ENCODE assay signal across 8 cellular contexts in genomic region chr19:19663292-19664120, GRCh38. TPM values are rescaled to one million over a fixed set of nuclear protein-coding genes. Genes with fewer than 3 reads are reported as not detected.
DNase-seq lines count a peak whose midpoint lies in the region; ATAC-seq and TF ChIP-seq lines count a peak whose summit lies in the region.

ATP13A1 (minus strand) TSS chr19:19663676; CDS start chr19:19663666, 10 bp downstream.

- peaks cover 44% of the 10 kb centered on the region for H3K79me2 ChIP-seq in SK-N-SH (ENCODE audit: insufficient read depth)

- POLR2A ChIA-PET in SK-N-SH (lab: Yijun Ruan, JAX): interaction anchor here (0.6 to 0.7 kb wide), 2 partner anchors 134 to 148 kb away, joined by 3 read pairs; partner anchors contain the start of gene NDUFA13

- H3K9me3 ChIP-seq in SK-N-SH: no peaks in the 10 kb centered on the region

- WGBS in SK-N-SH (ENCODE audit: low lambda C conversion rate): 2% methylated on average over 20 of the region's 81 CpGs

- H3K9me2 ChIP-seq in SK-N-SH: no peaks in the 10 kb centered on the region

- peak within 1 kb of the TSS; percentile 83 to 90 for H3K4me3 ChIP-seq in SK-N-SH (ENCODE audit: low read depth in 2 of 2, low read length in 1 of 2)

- TF ChIP-seq CTCF in GM10266 (IDR thresholded peaks at IDR 0.05; ENCODE audit: control insufficient read depth, insufficient read depth, low read depth, missing control alignments) (peak; percentile 43), SK-N-SH (IDR thresholded peaks at IDR 0.05) (0 out of 2 replicates have a peak, but pooled peaks have one; percentile 18)

- H3K9ac ChIP-seq in SK-N-SH: peak within 1 kb of the TSS; percentile 86

- H3K27me3 ChIP-seq in SK-N-SH (ENCODE audit: insufficient read depth): no peaks in the 10 kb centered on the region

- TF ChIP-seq EP300 in SK-N-SH (IDR thresholded peaks at IDR 0.05; ENCODE audit: borderline replicate concordance in 1 of 2, low read depth in 1 of 2, low read length in 1 of 2): no peak

- H3K36me3 ChIP-seq in SK-N-SH (replicated peaks in 1 of 2; ENCODE audit: control insufficient read depth in 1 of 2, insufficient read depth in 2 of 2, low read length in 1 of 2): peaks cover 5 to 11% of the 10 kb centered on the region in 2 experiments

- peak within 1 kb of the TSS; percentile 74 for H3K4me2 ChIP-seq in SK-N-SH

- TF ChIP-seq RAD21 in SK-N-SH (IDR thresholded peaks at IDR 0.05; ENCODE audit: low read length): no peak

- peak within 1 kb of the TSS; percentile 88 for H2AFZ ChIP-seq in SK-N-SH (ENCODE audit: low read depth)

- CTCF ChIA-PET in SK-N-SH (lab: Yijun Ruan, JAX): interaction anchor here (1.0 to 2.9 kb wide), 3 partner anchors 12 to 131 kb away, joined by 3 to 17 read pairs (median 3); partner anchors contain the start of gene GMIP

- ATAC-seq in HG02588 (IDR thresholded peaks at IDR 0.05; ENCODE audit: unreplicated experiment): peak; percentile 65

- H4K20me1 ChIP-seq in SK-N-SH (ENCODE audit: insufficient read depth): peaks cover 31% of the 10 kb centered on the region

- peaks cover 0 to 20% of the 10 kb centered on the region in 2 experiments; a peak in 2 of 4 replicates for H3K4me1 ChIP-seq in SK-N-SH (ENCODE audit: control insufficient read depth in 1 of 2, insufficient read depth in 2 of 2, low read depth in 1 of 2, low read length in 1 of 2)

- H3F3A ChIP-seq in SK-N-SH (replicated peaks; ENCODE audit: insufficient read depth): no peaks in the 10 kb centered on the region

- peak; percentile 91 for DNase-seq in GM10266 (ENCODE audit: extremely low spot score)
- peak; percentile 95 for DNase-seq in NCI-H1048 (lab: John Stamatoyannopoulos, UW)
- DNase-seq in SK-N-SH: peak; percentile 95
- peak; percentile 93 for DNase-seq in activated naive CD4-positive, alpha-beta T cell treated with anti-CD3 and anti-CD28 coated beads, Interleukin-2, amount 50 U/mL, for 16 hours
- peak; percentile 98 for DNase-seq in globus pallidus (ENCODE audit: low spot score)
- DNase-seq in occipital lobe (lab: John Stamatoyannopoulos, UW): peak; percentile 97

- H3K27ac ChIP-seq in SK-N-SH (ENCODE audit: low read depth in 2 of 2, low read length in 1 of 2) (peak within 1 kb of the TSS; percentile 88 to 92), temporal lobe (ENCODE audit: low read depth, low read length) (peak within 1 kb of the TSS; percentile 84)

TF ChIP-seq in SK-N-SH, 30 proteins besides CTCF, POLR2A, EP300 and RAD21 (continues in another document):
- TF ChIP-seq NRF1 (IDR thresholded peaks at IDR 0.05; ENCODE audit: low read depth, low read length): peak; percentile 47
- peak; percentile 89 for TF ChIP-seq MXI1 (IDR thresholded peaks at IDR 0.05; ENCODE audit: low read depth, low read length)
- no peak for TF ChIP-seq RCOR1 (IDR thresholded peaks at IDR 0.05; ENCODE audit: low read length)
- TF ChIP-seq, protein P1, sequence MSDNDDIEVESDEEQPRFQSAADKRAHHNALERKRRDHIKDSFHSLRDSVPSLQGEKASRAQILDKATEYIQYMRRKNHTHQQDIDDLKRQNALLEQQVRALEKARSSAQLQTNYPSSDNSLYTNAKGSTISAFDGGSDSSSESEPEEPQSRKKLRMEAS (IDR thresholded peaks at IDR 0.05; ENCODE audit: low read depth): peak; percentile 42
- peak; percentile 100 for TF ChIP-seq YY1 (IDR thresholded peaks at IDR 0.05; ENCODE audit: low read depth)
- no peak for TF ChIP-seq TCF12 (IDR thresholded peaks at IDR 0.05)
- no peak for TF ChIP-seq MEF2A (IDR thresholded peaks at IDR 0.05; ENCODE audit: borderline replicate concordance, low read depth)
- peak; percentile 56; the same call in 1 of the 2 replicates for TF ChIP-seq SIN3A (IDR thresholded peaks at IDR 0.05; ENCODE audit: borderline replicate concordance, low read depth, low read length)
- TF ChIP-seq EZH2phosphoT487 (IDR thresholded peaks at IDR 0.05; ENCODE audit: borderline replicate concordance, low read depth): no peak
- peak; percentile 94 for TF ChIP-seq TAF1 (IDR thresholded peaks at IDR 0.05; ENCODE audit: borderline replicate concordance, low read depth, low read length)
- no peak for TF ChIP-seq JUND (IDR thresholded peaks at IDR 0.05)
- TF ChIP-seq RXRA (IDR thresholded peaks at IDR 0.05; ENCODE audit: borderline replicate concordance, low read depth): no peak
- peak; percentile 65 for TF ChIP-seq CHD2 (IDR thresholded peaks at IDR 0.05; ENCODE audit: low read length, partially characterized antibody)
- TF ChIP-seq SMC3 (IDR thresholded peaks at IDR 0.05; ENCODE audit: low read depth, low read length): no peak
- no peak for TF ChIP-seq GATA2 (CRISPR knock-in tag; IDR thresholded peaks at IDR 0.05)
- no peak for TF ChIP-seq FOXM1 (IDR thresholded peaks at IDR 0.05; ENCODE audit: low read depth)
- 0 out of 2 replicates have a peak, but pooled peaks have one; percentile 24 for TF ChIP-seq PBX3 (IDR thresholded peaks at IDR 0.05)
- peak; percentile 81 for TF ChIP-seq POLR2AphosphoS5 (IDR thresholded peaks at IDR 0.05; ENCODE audit: low read depth, low read length)
- TF ChIP-seq GABPA (IDR thresholded peaks at IDR 0.05; ENCODE audit: low read depth): peak; percentile 94
- TF ChIP-seq, protein P2, sequence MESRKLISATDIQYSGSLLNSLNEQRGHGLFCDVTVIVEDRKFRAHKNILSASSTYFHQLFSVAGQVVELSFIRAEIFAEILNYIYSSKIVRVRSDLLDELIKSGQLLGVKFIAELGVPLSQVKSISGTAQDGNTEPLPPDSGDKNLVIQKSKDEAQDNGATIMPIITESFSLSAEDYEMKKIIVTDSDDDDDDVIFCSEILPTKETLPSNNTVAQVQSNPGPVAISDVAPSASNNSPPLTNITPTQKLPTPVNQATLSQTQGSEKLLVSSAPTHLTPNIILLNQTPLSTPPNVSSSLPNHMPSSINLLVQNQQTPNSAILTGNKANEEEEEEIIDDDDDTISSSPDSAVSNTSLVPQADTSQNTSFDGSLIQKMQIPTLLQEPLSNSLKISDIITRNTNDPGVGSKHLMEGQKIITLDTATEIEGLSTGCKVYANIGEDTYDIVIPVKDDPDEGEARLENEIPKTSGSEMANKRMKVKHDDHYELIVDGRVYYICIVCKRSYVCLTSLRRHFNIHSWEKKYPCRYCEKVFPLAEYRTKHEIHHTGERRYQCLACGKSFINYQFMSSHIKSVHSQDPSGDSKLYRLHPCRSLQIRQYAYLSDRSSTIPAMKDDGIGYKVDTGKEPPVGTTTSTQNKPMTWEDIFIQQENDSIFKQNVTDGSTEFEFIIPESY (IDR thresholded peaks at IDR 0.05; ENCODE audit: borderline replicate concordance, low read depth): no peak
- TF ChIP-seq RFX5 (IDR thresholded peaks at IDR 0.05; ENCODE audit: low read length): no peak
- TF ChIP-seq USF2 (IDR thresholded peaks at IDR 0.05; ENCODE audit: borderline replicate concordance, low read depth, low read length): no peak
- no peak for TF ChIP-seq TEAD4 (IDR thresholded peaks at IDR 0.05; ENCODE audit: borderline replicate concordance, insufficient read depth)
- TF ChIP-seq FOXJ3 (CRISPR knock-in tag; IDR thresholded peaks at IDR 0.05): no peak
- TF ChIP-seq REST (IDR thresholded peaks at IDR 0.05; ENCODE audit: low read depth, low read length): no peak

RNA-seq across cellular contexts. Expression of gene ATP13A1, which starts in this region (rescaled TPM):
- 49.6 and 67.9 TPM in 2 replicates for polyA plus RNA-seq in SK-N-SH (2012; rRNA removed)
- 15.5 and 24.3 TPM in 2 replicates for polyA plus RNA-seq in SK-N-SH (2012; cell fraction: cytosol; rRNA removed)
- polyA plus RNA-seq in SK-N-SH (2012; cell fraction: nucleus; rRNA removed): 367 and 465 TPM in 2 replicates
- total RNA-seq in occipital lobe: 19.8 TPM
- total RNA-seq in temporal lobe: 24.6 TPM

Comparison
In these comparisons a context has a peak if more than half of its experiments do, and no peak if none do; other contexts are left out.
1. Peak in every context shown above with its lines: DNase-seq, ATAC-seq, H3K4me3 ChIP-seq and H3K27ac ChIP-seq.